Comparison of ENCODE assay signal across 8 cellular contexts in genomic region chr19:49581007-49581508, GRCh38. TPM values are rescaled to one million over a fixed set of nuclear protein-coding genes. Genes with fewer than 3 reads are reported as not detected.
DNase-seq lines count a peak whose midpoint lies in the region; ATAC-seq and TF ChIP-seq lines count a peak whose summit lies in the region.

Gene PRRG2, plus strand, starts transcription at chr19:49581316. Its CDS starts 1,904 bp downstream, at chr19:49583220.

- peak within 1 kb of the TSS; percentile 90 to 95 (median 94) for H3K4me3 Mint-ChIP-seq in CD8-positive, alpha-beta memory T cell
- H3K4me3 Mint-ChIP-seq in endothelial cell (ENCODE audit: unreplicated experiment) (peak within 1 kb of the TSS; percentile 99), neural crest cell (peak within 1 kb of the TSS; percentile 93)

- no peaks in the 10 kb centered on the region for H3K9me3 ChIP-seq in CD8-positive, alpha-beta memory T cell (ENCODE audit: low read length)

- ATAC-seq in GM18520 (IDR thresholded peaks at IDR 0.05; ENCODE audit: unreplicated experiment) = no peak

- CTCF ChIA-PET in CD8-positive, alpha-beta memory T cell (lab: Charles Lee) = interaction anchor here (1.1 to 4.3 kb wide), 8 partner anchors 9 to 96 kb away, joined by 3 to 29 read pairs (median 4); partner anchors contain the start of genes PRMT1 and RRAS

- H3K27ac ChIP-seq in CD8-positive, alpha-beta memory T cell (ENCODE audit: low read depth, low read length) = peak within 1 kb of the TSS; percentile 78

- no peaks in the 10 kb centered on the region for H3K27me3 Mint-ChIP-seq in CD8-positive, alpha-beta memory T cell
- H3K27me3 Mint-ChIP-seq in endothelial cell (ENCODE audit: unreplicated experiment) (peaks cover 8% of the 10 kb centered on the region), neural crest cell (ENCODE audit: low read depth) (no peaks in the 10 kb centered on the region)

- H3K4me1 Mint-ChIP-seq in CD8-positive, alpha-beta memory T cell = peaks cover 27 to 37% (median 34%) of the 10 kb centered on the region in 3 donors
- peaks cover 20% of the 10 kb centered on the region for H3K4me1 Mint-ChIP-seq in endothelial cell (ENCODE audit: unreplicated experiment)
- H3K4me1 Mint-ChIP-seq in neural crest cell = peaks cover 20% of the 10 kb centered on the region

- peaks cover 24% of the 10 kb centered on the region for H3K4me1 ChIP-seq in CD8-positive, alpha-beta memory T cell (ENCODE audit: insufficient read depth, low read length)

- peaks cover 0 to 18% (median 0%) of the 10 kb centered on the region in 3 donors for H3K36me3 Mint-ChIP-seq in CD8-positive, alpha-beta memory T cell
- H3K36me3 Mint-ChIP-seq in endothelial cell (ENCODE audit: low read depth, unreplicated experiment) (peaks cover 9% of the 10 kb centered on the region), neural crest cell (ENCODE audit: low read depth) (no peaks in the 10 kb centered on the region)

- peak within 1 kb of the TSS; percentile 93 for H3K4me3 ChIP-seq in CD8-positive, alpha-beta memory T cell (ENCODE audit: low read length)

- H3K36me3 ChIP-seq in CD8-positive, alpha-beta memory T cell (ENCODE audit: insufficient read depth, low read length) = no peaks in the 10 kb centered on the region

- H3K27ac Mint-ChIP-seq in CD8-positive, alpha-beta memory T cell = peak within 1 kb of the TSS; percentile 65 to 98 (median 92)
- H3K27ac Mint-ChIP-seq in endothelial cell (ENCODE audit: unreplicated experiment) (peak within 1 kb of the TSS; percentile 98), neural crest cell (ENCODE audit: unreplicated experiment) (peak within 1 kb of the TSS; percentile 89)

- TF ChIP-seq CTCF in endothelial cell (IDR thresholded peaks at IDR 0.05; ENCODE audit: unreplicated experiment) (no peak), neural crest cell (conservative IDR thresholded peaks at IDR 0.05) (no peak)

- POLR2A ChIA-PET in CD8-positive, alpha-beta memory T cell (lab: Charles Lee) = interaction anchor here (0.5 to 2.6 kb wide), 11 partner anchors 9 to 296 kb away, joined by 3 to 13 read pairs (median 4); partner anchors contain the start of genes BCL2L12, IRF3 and RRAS

- no peak for DNase-seq in CD8-positive, alpha-beta memory T cell
- peak; percentile 83 for DNase-seq in NCI-H748 (lab: John Stamatoyannopoulos, UW; ENCODE audit: unreplicated experiment)
- DNase-seq in endothelial cell (ENCODE audit: low spot score) = no peak
- no peak for DNase-seq in neural crest cell (ENCODE audit: low read depth, low spot score)
- no peak for DNase-seq in stimulated activated CD4-positive, alpha-beta T cell treated with anti-CD3 and anti-CD28 coated beads, Interleukin-4, amount 100 ng/mL, for 24 hours
- DNase-seq in SHP77 treated with DMSO at 0.1 percent for 48 hours (lab: John Stamatoyannopoulos, UW) = no peak
- DNase-seq in glomerular visceral epithelial cell (ENCODE audit: extremely low spot score) = no peak

- H3K27me3 ChIP-seq in CD8-positive, alpha-beta memory T cell (ENCODE audit: insufficient read depth, low read length, poor library complexity, severe bottlenecking) = no peaks in the 10 kb centered on the region

- no peaks in the 10 kb centered on the region for H3K9me3 Mint-ChIP-seq in CD8-positive, alpha-beta memory T cell
- H3K9me3 Mint-ChIP-seq in endothelial cell (ENCODE audit: unreplicated experiment) (no peaks in the 10 kb centered on the region), neural crest cell (no peaks in the 10 kb centered on the region)

RNA-seq across cellular contexts. Expression of gene PRRG2, which starts in this region (rescaled TPM):
- total RNA-seq in CD8-positive, alpha-beta memory T cell = 1 to 10 TPM; 1.2 TPM
- 0.24 TPM for polyA plus RNA-seq in CD8-positive, alpha-beta memory T cell
- 2.4 TPM for total RNA-seq in endothelial cell (ENCODE audit: unreplicated experiment)
- 1.0 and 1.3 TPM in 2 replicates for total RNA-seq in neural crest cell
